9 cellular contexts compared by ENCODE assay signal in genomic region chr20:8722277-8722928, GRCh38.
A peak's percentile ranks its signal among the peaks of the same experiment; 100 is the strongest.
DNase-seq lines count a peak whose midpoint lies in the region; ATAC-seq, FAIRE-seq and TF ChIP-seq lines count a peak whose summit lies in the region.
"Had no signal": no experiment of that assay in that cellular context is flagged by ENCODE, and none has a peak within 500 bp of the region (broad histone marks: within the 10 kb centered on the region; RNA-seq: fewer than 3 reads in every experiment).

No MANE protein-coding gene starts in this region.

- H3K9me3 ChIP-seq in OCI-LY3 (ENCODE audit: insufficient read depth, low read length) (no peaks in the 10 kb centered on the region), breast epithelium (no peaks in the 10 kb centered on the region), kidney (ENCODE audit: control insufficient read depth in 1 of 2, low read length in 2 of 2) (no peaks in the 10 kb centered on the region)

- H3K4me1 ChIP-seq in KMS-11 (ENCODE audit: low read depth, poor library complexity, severe bottlenecking) (no peaks in the 10 kb centered on the region), OCI-LY3 (ENCODE audit: low read length) (peaks cover 13% of the 10 kb centered on the region; the same call in 1 of the 2 replicates), breast epithelium (no peaks in the 10 kb centered on the region), kidney (ENCODE audit: control insufficient read depth in 1 of 2, insufficient read depth in 1 of 2, low read depth in 1 of 2, low read length in 2 of 2) (no peaks in the 10 kb centered on the region)
- H3K4me1 ChIP-seq: BLaER1 had no signal

- H3K36me3 ChIP-seq in KMS-11 (ENCODE audit: insufficient read depth) = no peaks in the 10 kb centered on the region
- no peaks in the 10 kb centered on the region for H3K36me3 ChIP-seq in OCI-LY3 (replicated peaks; ENCODE audit: low read depth, low read length)
- no peaks in the 10 kb centered on the region for H3K36me3 ChIP-seq in breast epithelium
- H3K36me3 ChIP-seq in kidney (ENCODE audit: control insufficient read depth in 1 of 2, insufficient read depth in 2 of 2, low read length in 2 of 2) = no peaks in the 10 kb centered on the region

- no peak overlapping the region for H2AFZ ChIP-seq in KMS-11 (ENCODE audit: low read depth)
- H2AFZ ChIP-seq in OCI-LY3 (ENCODE audit: low read depth, low read length) = no peak overlapping the region

- H3K27me3 ChIP-seq in KMS-11 (ENCODE audit: insufficient read depth, low read depth) = no peaks in the 10 kb centered on the region
- peaks cover 10% of the 10 kb centered on the region for H3K27me3 ChIP-seq in OCI-LY3 (ENCODE audit: low read depth, low read length)
- no peaks in the 10 kb centered on the region for H3K27me3 ChIP-seq in breast epithelium
- H3K27me3 ChIP-seq: BLaER1 had no signal

- H3K79me2 ChIP-seq in KMS-11 (ENCODE audit: insufficient read depth, low read depth) (no peaks in the 10 kb centered on the region), OCI-LY3 (ENCODE audit: low read length) (no peaks in the 10 kb centered on the region)

- H3K4me3 ChIP-seq in KMS-11 (IDR thresholded peaks at IDR 0.05; ENCODE audit: insufficient read depth, low read depth, low read length) = no peak overlapping the region
- no peak overlapping the region for H3K4me3 ChIP-seq in OCI-LY3 (ENCODE audit: low read length)
- H3K4me3 ChIP-seq in breast epithelium = no peak overlapping the region
- H3K4me3 ChIP-seq in kidney (ENCODE audit: low read length in 2 of 2) = no peak overlapping the region
- H3K4me3 ChIP-seq: BLaER1 had no signal

- H3K9ac ChIP-seq in KMS-11 (no peak overlapping the region), OCI-LY3 (ENCODE audit: low read length) (no peak overlapping the region), kidney (ENCODE audit: low read length in 2 of 2) (no peak overlapping the region)
- H3K9ac ChIP-seq: BLaER1 had no signal

- peak; percentile 70 for DNase-seq in NCI-H1436 (lab: John Stamatoyannopoulos, UW)
- no peak for DNase-seq in NCI-H1436 treated with DMSO at 0.1 percent for 48 hours (lab: John Stamatoyannopoulos, UW)
- peak in 1 of 2 donors; percentile 27 for DNase-seq in breast epithelium (ENCODE audit: low spot score in 2 of 2)
- DNase-seq in kidney = no peak
- DNase-seq in stimulated activated naive CD8-positive, alpha-beta T cell treated with anti-CD3 and anti-CD28 coated beads, Interleukin-15, Interleukin-2, amounts not matched to agents 100 U/mL and 50 U/mL, for 24 hours = peak; percentile 24

- no peak for TF ChIP-seq POLR2A in breast epithelium (IDR thresholded peaks at IDR 0.05)

- intact Hi-C loops in breast epithelium (cut with DNase I; ENCODE audit: low total_unique reads) (loop anchor here (5.0 kb wide), 1 partner anchor 680 kb away; no protein-coding TSS in a partner anchor), kidney (cut with DNase I) (loop anchor here (5.0 kb wide), 1 partner anchor 685 kb away; no protein-coding TSS in a partner anchor)

- no peak overlapping the region for H3K4me2 ChIP-seq in KMS-11
- peak overlapping the region; percentile 13; the same call in 1 of the 2 replicates for H3K4me2 ChIP-seq in OCI-LY3 (ENCODE audit: low read length)
- H3K4me2 ChIP-seq: BLaER1 had no signal

- ATAC-seq in GM21576 (IDR thresholded peaks at IDR 0.05; ENCODE audit: unreplicated experiment) = peak; percentile 78
- ATAC-seq in stimulated activated naive CD8-positive, alpha-beta T cell treated with anti-CD3 and anti-CD28 coated beads, Interleukin-15, Interleukin-2, amounts not matched to agents 100 U/mL and 50 U/mL, for 24 hours = peak; percentile 55

- H3K27ac ChIP-seq in KMS-11 (no peak overlapping the region), OCI-LY3 (ENCODE audit: low read length) (no peak overlapping the region), breast epithelium (no peak overlapping the region), kidney (ENCODE audit: low read depth in 2 of 2, low read length in 2 of 2) (no peak overlapping the region)
- H3K27ac ChIP-seq: BLaER1 had no signal

- H4K20me1 ChIP-seq in KMS-11 (ENCODE audit: insufficient read depth) (no peaks in the 10 kb centered on the region), OCI-LY3 (ENCODE audit: insufficient read depth, low read length) (no peaks in the 10 kb centered on the region)
- H4K20me1 ChIP-seq: BLaER1 had no signal

- FAIRE-seq in kidney (lab: Jason Lieb, UNC) = peak; percentile 86

- TF ChIP-seq CTCF in KMS-11 (conservative IDR thresholded peaks at IDR 0.05; ENCODE audit: low read depth, low read length) (peak; percentile 64), OCI-LY3 (IDR thresholded peaks at IDR 0.05; ENCODE audit: low read depth, low read length) (peak; percentile 94), breast epithelium (IDR thresholded peaks at IDR 0.05) (peak; percentile 52 to 83 (median 82)), kidney (IDR thresholded peaks at IDR 0.05; ENCODE audit: borderline replicate concordance, extremely low read depth, insufficient read depth) (peak; percentile 86)

Comparison
In these comparisons a context has a peak if more than half of its experiments do, and no peak if none do; other contexts are left out.
1. DNase-seq: peak in NCI-H1436 (single experiment) and stimulated activated naive CD8-positive, alpha-beta T cell treated with anti-CD3 and anti-CD28 coated beads, Interleukin-15, Interleukin-2, amounts not matched to agents 100 U/mL and 50 U/mL, for 24 hours (single experiment); none in NCI-H1436 treated with DMSO at 0.1 percent for 48 hours (single experiment) and kidney (single experiment).
2. Peak in every context shown above with its lines, with median percentiles within 50 percentile points of each other: CTCF ChIP-seq.